8 cellular contexts compared by ENCODE assay signal in genomic region chr6:38012573-38012972, GRCh38.
DNase-seq lines count a peak whose midpoint lies in the region; ATAC-seq, FAIRE-seq and TF ChIP-seq lines count a peak whose summit lies in the region.

No MANE protein-coding gene starts in this region.

- H3K36me3 Mint-ChIP-seq in glutamatergic neuron (ENCODE audit: unreplicated experiment), result peaks cover 4% of the 10 kb centered on the region

- H3K4me1 Mint-ChIP-seq in glutamatergic neuron (ENCODE audit: low read depth, unreplicated experiment), result peaks cover 9% of the 10 kb centered on the region

- H3K4me3 Mint-ChIP-seq in glutamatergic neuron (ENCODE audit: unreplicated experiment), result no peak overlapping the region

- no peaks in the 10 kb centered on the region for H3K9me3 ChIP-seq in small intestine (ENCODE audit: control insufficient read depth, low read depth)

- H3K27ac ChIP-seq in VCaP, result no peak overlapping the region
- H3K27ac ChIP-seq in small intestine (ENCODE audit: low read depth in 1 of 2, low read length in 1 of 2), result no peak overlapping the region

- no peak for FAIRE-seq in small intestine (lab: Jason Lieb, UNC)

- TF ChIP-seq CTCF in VCaP (conservative IDR thresholded peaks at IDR 0.05), result peak; percentile 90
- peak; percentile 73 for TF ChIP-seq CTCF in glutamatergic neuron (IDR thresholded peaks at IDR 0.05; ENCODE audit: partially characterized antibody, unreplicated experiment)

- H3K27ac Mint-ChIP-seq in glutamatergic neuron (ENCODE audit: unreplicated experiment), result peak overlapping the region; percentile 73

- peaks cover 6% of the 10 kb centered on the region for H3K9me3 Mint-ChIP-seq in glutamatergic neuron (ENCODE audit: unreplicated experiment)

- peaks cover 4% of the 10 kb centered on the region for H3K27me3 Mint-ChIP-seq in glutamatergic neuron (ENCODE audit: unreplicated experiment)

- DNase-seq in NOMO-1 treated with DMSO at 0.1 percent for 48 hours (lab: John Stamatoyannopoulos, UW; ENCODE audit: unreplicated experiment) (peak; percentile 1), NOMO-1 (lab: John Stamatoyannopoulos, UW; ENCODE audit: unreplicated experiment in 2 of 2) (no peak), M059J (ENCODE audit: low read depth) (peak; percentile 59), glutamatergic neuron (peak; percentile 47), small intestine (peak; percentile 51)

- H3K4me1 ChIP-seq in small intestine (ENCODE audit: control insufficient read depth in 2 of 2, insufficient read depth in 1 of 2, low read depth in 1 of 2, low read length in 1 of 2), result no peaks in the 10 kb centered on the region

- no peak for ATAC-seq in GM21723 (IDR thresholded peaks at IDR 0.05; ENCODE audit: unreplicated experiment)
- no peak for ATAC-seq in GM19023 (IDR thresholded peaks at IDR 0.05; ENCODE audit: unreplicated experiment)

- 52 to 68% (median 66%) methylated on average over 5 of the region's 5 CpGs for WGBS in small intestine, 3 donors

- H3K36me3 ChIP-seq in small intestine (ENCODE audit: control insufficient read depth in 2 of 2, insufficient read depth in 2 of 2, low read length in 2 of 2), result no peaks in the 10 kb centered on the region

- no peak overlapping the region for H3K4me3 ChIP-seq in small intestine (ENCODE audit: low read depth in 1 of 2, low read length in 2 of 2)

- no peaks in the 10 kb centered on the region for H3K27me3 ChIP-seq in small intestine (ENCODE audit: control insufficient read depth in 2 of 2, insufficient read depth in 2 of 2, low read length in 2 of 2)

Comparison
In these comparisons a context has a peak if more than half of its experiments do, and no peak if none do; other contexts are left out.
1. DNase-seq: peak in NOMO-1 treated with DMSO at 0.1 percent for 48 hours (single experiment), M059J (single experiment), glutamatergic neuron (single experiment) and small intestine (single experiment); none in NOMO-1 (0 of 2).